15 cellular contexts compared by ENCODE assay signal in genomic region chr14:24353551-24354529, GRCh38. TPM values are rescaled to one million over a fixed set of nuclear protein-coding genes. Genes with fewer than 3 reads are reported as not detected.
DNase-seq lines count a peak whose midpoint lies in the region; ATAC-seq, FAIRE-seq and TF ChIP-seq lines count a peak whose summit lies in the region.
"Had no signal": no experiment of that assay in that cellular context is flagged by ENCODE, and none has a peak within 500 bp of the region (broad histone marks: within the 10 kb centered on the region; RNA-seq: fewer than 3 reads in every experiment).

No MANE protein-coding gene starts in this region.

- H3K4me3 ChIP-seq in epithelial cell of esophagus (ENCODE audit: low read length), result no peak overlapping the region
- H3K4me3 ChIP-seq: MG63 had no signal

- DNase-seq in AG20443 (ENCODE audit: low spot score) (peak; percentile 43), LHCN-M2 (ENCODE audit: low read depth) (peak; percentile 47), epithelial cell of esophagus (ENCODE audit: low read depth) (peak; percentile 70), mucosa of gallbladder (ENCODE audit: low spot score) (peak; percentile 87), NCI-H82 (lab: John Stamatoyannopoulos, UW) (no peak), HTR-8/SVneo (ENCODE audit: insufficient read length, low spot score) (no peak), SIG-M5 treated with dmso at 0.1 percent for 504 hours (lab: John Stamatoyannopoulos, UW; ENCODE audit: unreplicated experiment) (no peak)
- DNase-seq: kidney; NCI-H446; stimulated activated CD8-positive, alpha-beta memory T cell treated with anti-CD3 and anti-CD28 coated beads, Interleukin-4, amount 100 ng/mL, for 48 hours had no signal

- no peak for FAIRE-seq in HTR-8/SVneo (lab: Jason Lieb, UNC)
- FAIRE-seq: endothelial cell of umbilical vein, kidney, TTC549 had no signal

- ATAC-seq in GM21786 (IDR thresholded peaks at IDR 0.05; ENCODE audit: unreplicated experiment), result no peak

- no peak for TF ChIP-seq CTCF in epithelial cell of esophagus (IDR thresholded peaks at IDR 0.05; ENCODE audit: insufficient read depth, low read depth, low read length, missing control alignments)

RNA-seq across cellular contexts. Expression of gene RIPK3, which starts 14.0 kb away (rescaled TPM):
- not detected in 2 replicates for total RNA-seq in LHCN-M2 (2014; rRNA removed)
- polyA plus RNA-seq in LHCN-M2 (2012), result not detected
- total RNA-seq in mucosa of gallbladder, result 56.5 TPM

RNA-seq across cellular contexts. Expression of gene NFATC4, which starts 14.1 kb away (rescaled TPM):
- total RNA-seq in LHCN-M2 (2014; rRNA removed) (17.1 and 21.6 TPM in 2 replicates), mucosa of gallbladder (148 TPM)
- polyA plus RNA-seq in LHCN-M2 (2012), result 9.9 TPM

RNA-seq across cellular contexts. Expression of gene ADCY4, which starts 19.0 kb away (rescaled TPM):
- total RNA-seq in LHCN-M2 (2014; rRNA removed), result under 0.01 TPM in 1 of 2 replicates, not detected in the other
- polyA plus RNA-seq in LHCN-M2 (2012), result not detected
- total RNA-seq in mucosa of gallbladder, result 29.0 TPM
- total RNA-seq: RPMI7951 had no signal

RNA-seq across cellular contexts. Expression of gene LTB4R, which starts 42.5 kb away (rescaled TPM):
- total RNA-seq in LHCN-M2 (2014; rRNA removed), result 0.90 and 1.7 TPM in 2 replicates
- polyA plus RNA-seq in LHCN-M2 (2012), result 0.74 TPM
- 6.5 TPM for total RNA-seq in mucosa of gallbladder

RNA-seq across cellular contexts. Expression of gene LTB4R2, which starts 43.9 kb away (rescaled TPM):
- 2.4 and 2.5 TPM in 2 replicates for total RNA-seq in LHCN-M2 (2014; rRNA removed)
- 1.2 TPM for polyA plus RNA-seq in LHCN-M2 (2012)
- 6.1 TPM for total RNA-seq in mucosa of gallbladder

Comparison
In these comparisons a context has a peak if more than half of its experiments do, and no peak if none do; other contexts are left out.
1. DNase-seq: peak in AG20443 (single experiment), LHCN-M2 (single experiment), epithelial cell of esophagus (single experiment) and mucosa of gallbladder (single experiment); none in NCI-H82 (single experiment), HTR-8/SVneo (single experiment) and SIG-M5 treated with dmso at 0.1 percent for 504 hours (single experiment).
2. RNA of gene RIPK3, which starts 14.0 kb away (total RNA-seq): 56.5 TPM in mucosa of gallbladder (single experiment); not detected in LHCN-M2; every median in the first group is over 10 times any median in the second.
3. RNA of gene ADCY4, which starts 19.0 kb away (total RNA-seq): 29.0 TPM in mucosa of gallbladder (single experiment); under 0.01 TPM in LHCN-M2; every median in the first group is over 10 times any median in the second.